In genomic region chr4:99447079-99447478, GRCh38 we compare ENCODE assay signal across 8 cellular contexts. TPM values are rescaled to one million over a fixed set of nuclear protein-coding genes. Genes with fewer than 3 reads are reported as not detected.
A peak's percentile ranks its signal among the peaks of the same experiment; 100 is the strongest.
DNase-seq lines count a peak whose midpoint lies in the region; ATAC-seq, FAIRE-seq and TF ChIP-seq lines count a peak whose summit lies in the region.

No MANE protein-coding gene starts in this region.

- intact Hi-C loops in activated CD4-positive, alpha-beta T cell treated with anti-CD3 and anti-CD28 coated beads, Interleukin-2, amount 10 ng/mL, durations not matched to agents 24 days and 14 days (cut with micrococcal nuclease) = no loop called here

- CTCF ChIA-PET in SK-N-SH (lab: Yijun Ruan, JAX) = no interaction called here

- peak; percentile 89 for FAIRE-seq in RCC 7860 (lab: Jason Lieb, UNC)

- peaks cover 8% of the 10 kb centered on the region for H3K4me1 Mint-ChIP-seq in activated CD4-positive, alpha-beta T cell treated with anti-CD3 and anti-CD28 coated beads, Interleukin-2, amount 10 ng/mL, durations not matched to agents 24 days and 14 days

- peaks cover 6% of the 10 kb centered on the region for H3K9me3 Mint-ChIP-seq in activated CD4-positive, alpha-beta T cell treated with anti-CD3 and anti-CD28 coated beads, Interleukin-2, amount 10 ng/mL, durations not matched to agents 24 days and 14 days

- ATAC-seq in HG02885 (IDR thresholded peaks at IDR 0.05; ENCODE audit: poor library complexity, unreplicated experiment) = peak; percentile 96
- no peak for ATAC-seq in activated CD4-positive, CD25-positive, alpha-beta regulatory T cell treated with anti-CD3 and anti-CD28 coated beads, Interleukin-2, amount 50 U/mL, for 24 hours

- H3K9ac ChIP-seq in SK-N-SH = no peak overlapping the region

- POLR2A ChIA-PET in SK-N-SH (lab: Yijun Ruan, JAX) = no interaction called here

- no peaks in the 10 kb centered on the region for H3F3A ChIP-seq in SK-N-SH (replicated peaks; ENCODE audit: insufficient read depth)

- no peak for TF ChIP-seq EP300 in SK-N-SH (IDR thresholded peaks at IDR 0.05; ENCODE audit: borderline replicate concordance in 1 of 2, low read depth in 1 of 2, low read length in 1 of 2)

- no peak for TF ChIP-seq CTCF in SK-N-SH (IDR thresholded peaks at IDR 0.05)

- H3K9me3 ChIP-seq in SK-N-SH = no peaks in the 10 kb centered on the region

- no peaks in the 10 kb centered on the region for H3K79me2 ChIP-seq in SK-N-SH (ENCODE audit: insufficient read depth)

- H3K27me3 Mint-ChIP-seq in activated CD4-positive, alpha-beta T cell treated with anti-CD3 and anti-CD28 coated beads, Interleukin-2, amount 10 ng/mL, durations not matched to agents 24 days and 14 days = peaks cover 10% of the 10 kb centered on the region

- no peak overlapping the region for H3K27ac Mint-ChIP-seq in activated CD4-positive, alpha-beta T cell treated with anti-CD3 and anti-CD28 coated beads, Interleukin-2, amount 10 ng/mL, durations not matched to agents 24 days and 14 days

- 23% methylated on average over 3 of the region's 3 CpGs for WGBS in SK-N-SH (ENCODE audit: low lambda C conversion rate)

- no peaks in the 10 kb centered on the region for H3K36me3 ChIP-seq in SK-N-SH (replicated peaks in 1 of 2; ENCODE audit: control insufficient read depth in 1 of 2, insufficient read depth in 2 of 2, low read length in 1 of 2)

- H3K4me3 ChIP-seq in SK-N-SH (ENCODE audit: low read depth in 2 of 2, low read length in 1 of 2) = no peak overlapping the region

- DNase-seq in activated CD4-positive, alpha-beta T cell treated with anti-CD3 and anti-CD28 coated beads, Interleukin-2, amount 10 ng/mL, durations not matched to agents 24 days and 14 days = peak; percentile 56
- DNase-seq in activated CD4-positive, alpha-beta T cell treated with anti-CD3 and anti-CD28 coated beads for 1 hour = no peak
- DNase-seq in RCC 7860 (ENCODE audit: low spot score) (peak; percentile 62), iPS-NIHi7 (ENCODE audit: extremely low spot score) (peak; percentile 38), SK-N-SH (no peak)
- no peak for DNase-seq in activated CD4-positive, CD25-positive, alpha-beta regulatory T cell treated with anti-CD3 and anti-CD28 coated beads, Interleukin-2, amount 50 U/mL, for 72 hours

- no peak for TF ChIP-seq RAD21 in SK-N-SH (IDR thresholded peaks at IDR 0.05; ENCODE audit: low read length)

- H3K27me3 ChIP-seq in SK-N-SH (ENCODE audit: insufficient read depth) = no peaks in the 10 kb centered on the region

- H3K36me3 Mint-ChIP-seq in activated CD4-positive, alpha-beta T cell treated with anti-CD3 and anti-CD28 coated beads, Interleukin-2, amount 10 ng/mL, durations not matched to agents 24 days and 14 days (ENCODE audit: low read depth) = no peaks in the 10 kb centered on the region

- H3K4me1 ChIP-seq in SK-N-SH (ENCODE audit: control insufficient read depth in 1 of 2, insufficient read depth in 2 of 2, low read depth in 1 of 2, low read length in 1 of 2) = no peaks in the 10 kb centered on the region

- no peak overlapping the region for H2AFZ ChIP-seq in SK-N-SH (ENCODE audit: low read depth)

- H3K27ac ChIP-seq in SK-N-SH (ENCODE audit: low read depth in 2 of 2, low read length in 1 of 2) = no peak overlapping the region

- H4K20me1 ChIP-seq in SK-N-SH (ENCODE audit: insufficient read depth) = no peaks in the 10 kb centered on the region

- no peak overlapping the region for H3K4me3 Mint-ChIP-seq in activated CD4-positive, alpha-beta T cell treated with anti-CD3 and anti-CD28 coated beads, Interleukin-2, amount 10 ng/mL, durations not matched to agents 24 days and 14 days

- no peak overlapping the region for H3K4me2 ChIP-seq in SK-N-SH

- H3K9me2 ChIP-seq in SK-N-SH = no peaks in the 10 kb centered on the region

TF ChIP-seq in SK-N-SH, 30 proteins besides CTCF, POLR2A, EP300 and RAD21:
- TF ChIP-seq TCF12 (IDR thresholded peaks at IDR 0.05) (no peak), IRF3 (IDR thresholded peaks at IDR 0.05; ENCODE audit: low read depth, low read length) (no peak), GABPA (IDR thresholded peaks at IDR 0.05; ENCODE audit: low read depth) (no peak), MEF2A (IDR thresholded peaks at IDR 0.05; ENCODE audit: borderline replicate concordance, low read depth) (no peak), PBX3 (IDR thresholded peaks at IDR 0.05) (no peak)

RNA-seq across cellular contexts. Expression of gene ADH7, which starts 11.9 kb away (rescaled TPM):
- not detected in 2 replicates for total RNA-seq in activated CD4-positive, alpha-beta T cell treated with anti-CD3 and anti-CD28 coated beads, Interleukin-2, amount 10 ng/mL, durations not matched to agents 24 days and 14 days
- not detected in 2 replicates for polyA plus RNA-seq in SK-N-SH (2012; rRNA removed)
- not detected in 2 replicates for polyA plus RNA-seq in SK-N-SH (2012; cell fraction: cytosol; rRNA removed)
- not detected in 2 replicates for polyA plus RNA-seq in SK-N-SH (2012; cell fraction: nucleus; rRNA removed)

Comparison
In these comparisons a context has a peak if more than half of its experiments do, and no peak if none do; other contexts are left out.
1. DNase-seq: peak in activated CD4-positive, alpha-beta T cell treated with anti-CD3 and anti-CD28 coated beads, Interleukin-2, amount 10 ng/mL, durations not matched to agents 24 days and 14 days (single experiment), RCC 7860 (single experiment) and iPS-NIHi7 (single experiment); none in activated CD4-positive, alpha-beta T cell treated with anti-CD3 and anti-CD28 coated beads for 1 hour (single experiment), activated CD4-positive, CD25-positive, alpha-beta regulatory T cell treated with anti-CD3 and anti-CD28 coated beads, Interleukin-2, amount 50 U/mL, for 72 hours (single experiment) and SK-N-SH (single experiment).